ENCODE assay signal across 1 cellular context in the genomic region with DNA sequence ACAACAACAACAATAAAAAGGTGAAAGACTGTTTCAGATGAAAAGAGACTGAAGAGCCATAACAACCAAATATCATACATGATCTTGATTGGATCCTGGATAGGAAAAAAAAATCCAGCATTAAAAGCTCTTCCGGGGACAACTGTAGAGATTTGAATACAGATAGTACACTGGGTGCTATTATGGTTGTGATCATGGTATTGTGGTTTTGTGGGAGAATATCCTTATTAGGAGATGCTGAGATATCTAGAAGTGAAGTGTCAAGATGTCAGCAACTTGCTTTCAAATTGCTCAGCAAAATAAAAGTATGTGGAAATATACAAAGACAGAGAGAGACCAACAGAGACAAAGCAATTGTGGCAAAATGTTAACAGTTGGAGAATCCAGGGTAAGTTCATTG.
A peak's percentile ranks its signal among the peaks of the same experiment; 100 is the strongest.
TF ChIP-seq lines count a peak whose summit lies in the region.

No MANE protein-coding gene starts in this region.

TF ChIP-seq in GM12878, 131 proteins besides CTCF, POLR2A, EP300 and RAD21:
- 0 out of 4 replicates have a peak, but pooled peaks of 1 of the 2 experiments have one; percentile 14 for TF ChIP-seq ETV6 (conservative IDR thresholded peaks at IDR 0.05 in 1 of 2, IDR thresholded peaks at IDR 0.05 in 1 of 2; ENCODE audit: borderline replicate concordance in 1 of 2, low read depth in 1 of 2)
- TF ChIP-seq IKZF1 (conservative IDR thresholded peaks at IDR 0.05) = no peak; the same call in 1 of the 2 replicates
- no peak for TF ChIP-seq MYB (IDR thresholded peaks at IDR 0.05; ENCODE audit: borderline replicate concordance, low read depth, low read length)
- TF ChIP-seq SMARCA5 (IDR thresholded peaks at IDR 0.05) = no peak
- peak in 1 of 2 experiments; percentile 75; a peak in 2 of 4 replicates for TF ChIP-seq SRF (IDR thresholded peaks at IDR 0.05; ENCODE audit: low read depth in 2 of 2, low read length in 2 of 2)
- TF ChIP-seq, protein P1, sequence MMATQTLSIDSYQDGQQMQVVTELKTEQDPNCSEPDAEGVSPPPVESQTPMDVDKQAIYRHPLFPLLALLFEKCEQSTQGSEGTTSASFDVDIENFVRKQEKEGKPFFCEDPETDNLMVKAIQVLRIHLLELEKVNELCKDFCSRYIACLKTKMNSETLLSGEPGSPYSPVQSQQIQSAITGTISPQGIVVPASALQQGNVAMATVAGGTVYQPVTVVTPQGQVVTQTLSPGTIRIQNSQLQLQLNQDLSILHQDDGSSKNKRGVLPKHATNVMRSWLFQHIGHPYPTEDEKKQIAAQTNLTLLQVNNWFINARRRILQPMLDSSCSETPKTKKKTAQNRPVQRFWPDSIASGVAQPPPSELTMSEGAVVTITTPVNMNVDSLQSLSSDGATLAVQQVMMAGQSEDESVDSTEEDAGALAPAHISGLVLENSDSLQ (IDR thresholded peaks at IDR 0.05) = 0 out of 2 replicates have a peak, but pooled peaks have one; percentile 10
TF ChIP-seq in GM12878: peak in this region for 3.
